Comparison of ENCODE assay signal across 13 cellular contexts in the genomic region with DNA sequence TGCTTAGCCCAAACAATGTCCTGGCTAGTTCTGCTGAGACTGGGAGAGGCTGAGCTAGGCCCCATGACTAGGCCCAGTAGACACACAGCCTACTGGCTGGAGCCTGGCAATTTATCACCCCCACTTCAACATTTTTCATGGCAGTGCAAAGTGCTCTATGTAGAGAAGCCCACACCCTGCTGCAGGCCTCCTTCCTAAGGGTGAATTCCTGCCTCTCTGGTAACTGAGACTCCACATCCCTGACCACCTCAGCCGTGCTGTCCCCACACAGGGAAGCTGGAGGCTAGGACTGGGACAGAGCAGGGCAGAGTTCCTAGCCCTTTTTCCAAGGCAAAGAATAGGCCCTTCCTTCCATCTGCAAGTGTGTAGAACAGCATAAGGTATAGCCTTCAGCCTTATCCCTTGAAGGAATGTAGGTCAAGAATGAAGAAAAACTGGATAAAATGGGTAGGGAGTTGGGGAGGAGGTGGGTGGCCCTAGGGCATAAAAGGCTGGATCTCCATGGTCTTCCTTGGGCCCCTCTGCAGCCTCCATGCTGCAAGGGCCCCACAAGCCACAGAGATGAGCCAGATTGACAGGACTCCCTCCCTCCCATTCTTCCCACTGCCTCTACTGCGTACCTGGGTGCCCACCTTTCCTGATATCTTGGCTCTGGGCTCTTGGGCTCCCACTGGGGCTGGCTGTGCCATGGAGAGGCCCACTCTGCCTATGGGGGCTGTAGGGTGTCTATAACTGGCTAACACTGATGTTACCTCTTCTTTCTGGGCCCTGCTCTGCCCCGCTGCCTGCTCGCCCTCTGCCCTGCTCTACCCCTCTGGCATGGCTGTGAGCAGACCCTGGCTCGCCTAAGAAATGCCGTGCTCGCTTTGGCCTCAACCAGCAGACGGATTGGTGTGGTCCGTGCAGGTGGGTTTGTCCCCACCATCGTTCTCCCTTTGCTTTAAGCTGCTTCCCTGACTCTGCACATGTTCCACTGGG. TPM values are rescaled to one million over a fixed set of nuclear protein-coding genes. Genes with fewer than 3 reads are reported as not detected.
A peak's percentile ranks its signal among the peaks of the same experiment; 100 is the strongest.
DNase-seq lines count a peak whose midpoint lies in the region; ATAC-seq and TF ChIP-seq lines count a peak whose summit lies in the region.
"Had no signal": no experiment of that assay in that cellular context is flagged by ENCODE, and none has a peak within 500 bp of the region (broad histone marks: within the 10 kb centered on the region; RNA-seq: fewer than 3 reads in every experiment).

No MANE protein-coding gene starts in this region.

- H3K14ac ChIP-seq in trophoblast cell (ENCODE audit: low read length), result peak overlapping the region; percentile 11

- H3K36me3 ChIP-seq in KOPT-K1 (ENCODE audit: insufficient read depth, low read length) (peaks cover 100% of the 10 kb centered on the region), trophoblast cell (ENCODE audit: control insufficient read depth in 1 of 2, insufficient read depth in 2 of 2, low read length in 2 of 2) (peaks cover 60 to 73% of the 10 kb centered on the region in 2 experiments)

- no peaks in the 10 kb centered on the region for H3K27me3 Mint-ChIP-seq in activated CD4-positive, alpha-beta T cell treated with anti-CD3 and anti-CD28 coated beads, Interleukin-2, amount 10 ng/mL, durations not matched to agents 7 days and 5 days
- H3K27me3 Mint-ChIP-seq in central memory CD8-positive, alpha-beta T cell, result no peaks in the 10 kb centered on the region

- H3K4me3 ChIP-seq in trophoblast cell (ENCODE audit: low read depth, low read length), result no peak overlapping the region
- H3K4me3 ChIP-seq: A549 had no signal

- no peaks in the 10 kb centered on the region for H3K79me1 ChIP-seq in trophoblast cell (ENCODE audit: low read length)

- H3K9me3 Mint-ChIP-seq in activated CD4-positive, alpha-beta T cell treated with anti-CD3 and anti-CD28 coated beads, Interleukin-2, amount 10 ng/mL, durations not matched to agents 7 days and 5 days, result no peaks in the 10 kb centered on the region
- H3K9me3 Mint-ChIP-seq in central memory CD8-positive, alpha-beta T cell, result no peaks in the 10 kb centered on the region

- no peak overlapping the region for H3K4ac ChIP-seq in trophoblast cell (ENCODE audit: low read depth, low read length)

- H3K36me3 Mint-ChIP-seq in activated CD4-positive, alpha-beta T cell treated with anti-CD3 and anti-CD28 coated beads, Interleukin-2, amount 10 ng/mL, durations not matched to agents 7 days and 5 days (ENCODE audit: low read depth), result peaks cover 76% of the 10 kb centered on the region
- peaks cover 87% of the 10 kb centered on the region for H3K36me3 Mint-ChIP-seq in central memory CD8-positive, alpha-beta T cell (ENCODE audit: insufficient read depth)

- WGBS in trophoblast cell (ENCODE audit: extremely low coverage, insufficient coverage, insufficient read length), result no CpG with 5 or more reads among the region's 10 CpGs

- H2BK120ac ChIP-seq in trophoblast cell (ENCODE audit: insufficient read depth, low read length, poor library complexity), result no peak overlapping the region

- H3K4me1 Mint-ChIP-seq in activated CD4-positive, alpha-beta T cell treated with anti-CD3 and anti-CD28 coated beads, Interleukin-2, amount 10 ng/mL, durations not matched to agents 7 days and 5 days, result peaks cover 52% of the 10 kb centered on the region
- peaks cover 40% of the 10 kb centered on the region for H3K4me1 Mint-ChIP-seq in central memory CD8-positive, alpha-beta T cell

- no peak overlapping the region for H2BK5ac ChIP-seq in trophoblast cell (ENCODE audit: low read depth, low read length, poor library complexity)

- H3K4me2 ChIP-seq in trophoblast cell (ENCODE audit: low read length), result peak overlapping the region; percentile 24
- H3K4me2 ChIP-seq: A549 had no signal

- H3K4me1 ChIP-seq in trophoblast cell (ENCODE audit: control insufficient read depth in 1 of 2, insufficient read depth in 2 of 2, low read length in 2 of 2), result peaks cover 28 to 32% of the 10 kb centered on the region in 2 experiments

- no peak for TF ChIP-seq CTCF in GM10248 (IDR thresholded peaks at IDR 0.05; ENCODE audit: control extremely low read depth, extremely low read depth, low read depth, missing control alignments)

- H3K79me2 ChIP-seq in trophoblast cell (ENCODE audit: control insufficient read depth, insufficient read depth, low read length, poor library complexity), result peaks cover 4% of the 10 kb centered on the region

- H4K91ac ChIP-seq in trophoblast cell (ENCODE audit: low read depth, low read length), result peak overlapping the region; percentile 16

- no peak for DNase-seq in activated CD4-positive, alpha-beta T cell treated with anti-CD3 and anti-CD28 coated beads, Interleukin-2, amount 10 ng/mL, durations not matched to agents 7 days and 5 days
- DNase-seq in activated CD4-positive, alpha-beta T cell treated with anti-CD3 and anti-CD28 coated beads, Interleukin-2, amount 50 U/mL, for 48 hours, result no peak
- peak in 1 of 2 donors; percentile 13 for DNase-seq in central memory CD8-positive, alpha-beta T cell (ENCODE audit: low spot score in 2 of 2)
- DNase-seq in trophoblast cell, result peak; percentile 69 to 93
- DNase-seq in pons (ENCODE audit: low spot score), result no peak
- no peak for DNase-seq in GM10248 (ENCODE audit: extremely low spot score)
- DNase-seq: activated CD4-positive, CD25-positive, alpha-beta regulatory T cell treated with anti-CD3 and anti-CD28 coated beads, Interleukin-2, amount 50 U/mL, for 72 hours; HCEC 1CT; NCI-H524 had no signal

- H3K9me3 ChIP-seq in KOPT-K1 (ENCODE audit: insufficient read depth, low read length, poor library complexity, severe bottlenecking) (no peaks in the 10 kb centered on the region), trophoblast cell (ENCODE audit: insufficient read depth, low read depth, low read length) (peaks cover 2% of the 10 kb centered on the region)
- H3K9me3 ChIP-seq: A549 had no signal

- H4K8ac ChIP-seq in trophoblast cell (ENCODE audit: low read depth, low read length), result no peak overlapping the region

- peak overlapping the region; percentile 47 for H3K18ac ChIP-seq in trophoblast cell (ENCODE audit: low read length)

- no peaks in the 10 kb centered on the region for H3K27me3 ChIP-seq in trophoblast cell (ENCODE audit: insufficient read depth, low read length)

- no peak overlapping the region for H2BK12ac ChIP-seq in trophoblast cell (ENCODE audit: low read length)

- POLR2A ChIA-PET in activated CD4-positive, alpha-beta T cell treated with anti-CD3 and anti-CD28 coated beads, Interleukin-2, amount 10 ng/mL, durations not matched to agents 7 days and 5 days (lab: Charles Lee), result no interaction called here
- POLR2A ChIA-PET in GM10248 (lab: Yijun Ruan, JAX), result interaction anchor here (0.7 kb wide), 1 partner anchor 12 kb away, joined by 3 read pairs; no protein-coding TSS in a partner anchor

- no peak overlapping the region for H4K12ac ChIP-seq in trophoblast cell (ENCODE audit: low read depth, low read length)

- CTCF ChIA-PET in activated CD4-positive, alpha-beta T cell treated with anti-CD3 and anti-CD28 coated beads, Interleukin-2, amount 10 ng/mL, durations not matched to agents 7 days and 5 days (lab: Charles Lee), result interaction anchor here (0.9 to 13.1 kb wide), 9 partner anchors 9 to 104 kb away, joined by 3 to 258 read pairs (median 6); no protein-coding TSS in a partner anchor
- CTCF ChIA-PET in GM10248 (lab: Yijun Ruan, JAX), result interaction anchor here (1.1 to 26.3 kb wide), 7 partner anchors 6 to 145 kb away, joined by 3 to 882 read pairs (median 7); no protein-coding TSS in a partner anchor

- H3K23ac ChIP-seq in trophoblast cell (ENCODE audit: low read length), result no peak overlapping the region

- H2AK5ac ChIP-seq in trophoblast cell (ENCODE audit: low read length), result no peak overlapping the region

- no peak overlapping the region for H3K4me3 Mint-ChIP-seq in activated CD4-positive, alpha-beta T cell treated with anti-CD3 and anti-CD28 coated beads, Interleukin-2, amount 10 ng/mL, durations not matched to agents 7 days and 5 days
- H3K4me3 Mint-ChIP-seq in central memory CD8-positive, alpha-beta T cell, result peak overlapping the region; percentile 14

- H3K27ac Mint-ChIP-seq in activated CD4-positive, alpha-beta T cell treated with anti-CD3 and anti-CD28 coated beads, Interleukin-2, amount 10 ng/mL, durations not matched to agents 7 days and 5 days, result peak overlapping the region; percentile 11
- H3K27ac Mint-ChIP-seq in central memory CD8-positive, alpha-beta T cell (ENCODE audit: low read depth), result peak overlapping the region; percentile 73

- H3K9ac ChIP-seq in trophoblast cell (ENCODE audit: low read length), result no peak overlapping the region

- no peak overlapping the region for H2AFZ ChIP-seq in trophoblast cell (ENCODE audit: insufficient read depth, low read length, poor library complexity)

- peak overlapping the region; percentile 37 for H3K27ac ChIP-seq in KOPT-K1 (ENCODE audit: low read depth, low read length, poor library complexity, severe bottlenecking)
- H3K27ac ChIP-seq in trophoblast cell (ENCODE audit: low read depth, low read length), result peak overlapping the region; percentile 35
- H3K27ac ChIP-seq: A549 had no signal

- ATAC-seq in central memory CD8-positive, alpha-beta T cell (replicated peaks; ENCODE audit: extremely low read depth, poor library complexity, severe bottlenecking), result no peak
- ATAC-seq in GM21737 (IDR thresholded peaks at IDR 0.05; ENCODE audit: unreplicated experiment), result no peak
- ATAC-seq: A549, esophagus mucosa had no signal

RNA-seq across cellular contexts. Expression of a gene that starts 29.8 kb away (rescaled TPM):
- 100 to 1,000 TPM; 271 to 283 TPM for total RNA-seq in activated CD4-positive, alpha-beta T cell treated with anti-CD3 and anti-CD28 coated beads, Interleukin-2, amount 10 ng/mL, durations not matched to agents 7 days and 5 days
- 10.2 and 10.8 TPM in 2 replicates for polyA plus RNA-seq in trophoblast cell (2013)

RNA-seq across cellular contexts. Expression of a gene that starts 32.5 kb away (rescaled TPM):
- total RNA-seq in activated CD4-positive, alpha-beta T cell treated with anti-CD3 and anti-CD28 coated beads, Interleukin-2, amount 10 ng/mL, durations not matched to agents 7 days and 5 days, result 100 to 1,000 TPM; 194 to 197 TPM
- 589 and 590 TPM in 2 replicates for polyA plus RNA-seq in trophoblast cell (2013)

Comparison
In these comparisons a context has a peak if more than half of its experiments do, and no peak if none do; other contexts are left out.
1. DNase-seq: peak in trophoblast cell (2 of 2); none in activated CD4-positive, alpha-beta T cell treated with anti-CD3 and anti-CD28 coated beads, Interleukin-2, amount 10 ng/mL, durations not matched to agents 7 days and 5 days (single experiment), activated CD4-positive, alpha-beta T cell treated with anti-CD3 and anti-CD28 coated beads, Interleukin-2, amount 50 U/mL, for 48 hours (0 of 2), pons (single experiment) and GM10248 (single experiment).